ENCODE assay signal across 7 cellular contexts in the genomic region with DNA sequence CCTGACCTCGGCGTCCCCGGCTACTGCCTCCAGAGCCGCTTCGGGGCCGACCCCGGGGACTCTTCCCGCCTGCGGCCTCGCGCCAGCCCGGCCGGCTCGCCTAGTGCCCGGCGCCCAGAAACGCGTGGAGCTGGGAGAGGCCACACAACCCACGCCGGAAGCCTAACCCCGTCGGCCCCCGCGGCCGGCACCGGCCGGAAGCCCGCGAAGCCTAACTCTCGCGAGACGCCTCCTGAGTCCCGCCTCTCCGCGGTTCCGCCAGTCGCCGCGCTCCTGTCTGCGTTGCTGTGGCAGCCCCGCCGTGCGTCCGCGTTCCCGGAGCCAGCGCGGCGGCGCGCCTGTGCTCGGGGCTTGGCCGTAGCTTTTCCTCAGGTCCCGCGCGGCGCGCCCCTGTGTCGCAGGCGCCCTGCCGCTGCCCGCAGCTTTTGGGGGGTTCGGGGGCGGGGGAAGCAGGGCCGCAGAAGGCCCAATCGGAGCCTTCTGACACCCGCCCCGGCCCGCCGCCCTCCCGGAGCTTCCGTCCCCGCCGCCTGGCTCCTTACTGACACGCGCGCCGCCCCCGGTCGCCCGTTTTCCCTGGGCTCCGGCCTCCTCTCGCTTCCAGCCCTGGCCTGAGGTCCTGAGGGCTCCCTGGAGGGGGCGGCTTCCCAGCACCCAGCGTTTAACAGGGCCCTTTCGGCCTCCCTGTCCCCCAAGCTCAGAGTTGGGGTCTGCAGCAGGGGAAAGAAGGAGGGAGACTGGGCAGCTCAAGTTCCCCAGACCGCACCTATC. TPM values are rescaled to one million over a fixed set of nuclear protein-coding genes. Genes with fewer than 3 reads are reported as not detected.
DNase-seq lines count a peak whose midpoint lies in the region; ATAC-seq, FAIRE-seq and TF ChIP-seq lines count a peak whose summit lies in the region.

No MANE protein-coding gene starts in this region.

- peak; percentile 98 for FAIRE-seq in GM18507 (lab: Jason Lieb, UNC)

- H3K4me3 ChIP-seq in astrocyte of the cerebellum (ENCODE audit: low read depth, low read length) (peak overlapping the region; percentile 71), hepatocyte (peak overlapping the region; percentile 69)

- peaks cover 17% of the 10 kb centered on the region for H3K4me1 ChIP-seq in hepatocyte (ENCODE audit: insufficient read depth)

- H3K27me3 ChIP-seq in hepatocyte: peaks cover 8% of the 10 kb centered on the region

- no peaks in the 10 kb centered on the region for H3K9me2 ChIP-seq in hepatocyte (replicated peaks; ENCODE audit: insufficient read depth)

- TF ChIP-seq CTCF in astrocyte of the cerebellum (IDR thresholded peaks at IDR 0.05; ENCODE audit: low read depth, low read length, missing control alignments) (no peak), hepatocyte (IDR thresholded peaks at IDR 0.05; ENCODE audit: poor library complexity) (no peak)

- H3K27ac ChIP-seq in hepatocyte: peak overlapping the region; percentile 99

- peak overlapping the region; percentile 82 for H2AFZ ChIP-seq in hepatocyte

- no peaks in the 10 kb centered on the region for H3K36me3 ChIP-seq in hepatocyte (replicated peaks; ENCODE audit: insufficient read depth, low read depth)

- under 1% methylated on average over 66 of the region's 87 CpGs for WGBS in hepatocyte (ENCODE audit: low lambda C conversion rate, missing lambda C conversion rate)

- peak; percentile 99 for DNase-seq in GM18507 (ENCODE audit: extremely low spot score, insufficient read length, low read depth)
- DNase-seq in NCI-H1930 (lab: John Stamatoyannopoulos, UW): peak; percentile 93 to 98
- DNase-seq in T-helper 22 cell (ENCODE audit: low read depth): peak; percentile 88
- peak; percentile 91 for DNase-seq in astrocyte of the cerebellum (ENCODE audit: low read depth)
- peak; percentile 99 for DNase-seq in hepatocyte (ENCODE audit: low spot score)
- peak; percentile 84 for DNase-seq in renal cortical epithelial cell (ENCODE audit: low read depth)

- ATAC-seq in HG02973 (IDR thresholded peaks at IDR 0.05; ENCODE audit: unreplicated experiment): peak; percentile 86

- in situ Hi-C loops in astrocyte of the cerebellum (cut with HindIII; ENCODE audit: low sequenced_read_pairs): no loop called here

- no peaks in the 10 kb centered on the region for H4K20me1 ChIP-seq in hepatocyte (ENCODE audit: insufficient read depth, poor library complexity, severe bottlenecking)

- no peaks in the 10 kb centered on the region for H3K9me3 ChIP-seq in hepatocyte (ENCODE audit: low read depth)

- no peaks in the 10 kb centered on the region for H3K79me2 ChIP-seq in hepatocyte

- peak overlapping the region; percentile 94 for H3K4me2 ChIP-seq in hepatocyte

RNA-seq across cellular contexts. Expression of gene NPTX1, which starts 21.7 kb away (rescaled TPM):
- total RNA-seq in hepatocyte (0.70 and 3.2 TPM in 2 replicates), renal cortical epithelial cell (0.17 TPM in 1 of 2 replicates, not detected in the other)
- polyA plus RNA-seq in hepatocyte: 1.9 and 2.1 TPM in 2 replicates

RNA-seq across cellular contexts. Expression of gene ENDOV, which starts 39.8 kb away (rescaled TPM):
- total RNA-seq in hepatocyte: 14.0 and 21.2 TPM in 2 replicates
- 33.8 and 43.6 TPM in 2 replicates for polyA plus RNA-seq in hepatocyte
- total RNA-seq in renal cortical epithelial cell: 15.5 and 19.2 TPM in 2 replicates

Comparison
In these comparisons a context has a peak if more than half of its experiments do, and no peak if none do; other contexts are left out.
1. Peak in every context shown above with its lines: DNase-seq, ATAC-seq, H3K4me3 ChIP-seq and H3K27ac ChIP-seq.